4 cellular contexts compared by ENCODE assay signal in genomic region chr15:54609152-54609551, GRCh38.
"Had no signal": no experiment of that assay in that cellular context is flagged by ENCODE, and none has a peak within 500 bp of the region (broad histone marks: within the 10 kb centered on the region; RNA-seq: fewer than 3 reads in every experiment).

No MANE protein-coding gene starts in this region.

- H3K4me1 Mint-ChIP-seq: IgD-negative memory B cell had no signal

- DNase-seq: IMR-90 had no signal

- H3K27ac Mint-ChIP-seq: IgD-negative memory B cell had no signal

- H3K4me3 Mint-ChIP-seq: IgD-negative memory B cell had no signal

- H3K36me3 Mint-ChIP-seq: IgD-negative memory B cell had no signal

- H3K4me3 ChIP-seq: K562 had no signal

- H3K27me3 Mint-ChIP-seq: IgD-negative memory B cell had no signal

- H3K27ac ChIP-seq: HL-60 had no signal
